1 cellular context compared by ENCODE assay signal in genomic region chr15:51366911-51367310, GRCh38.
TF ChIP-seq lines count a peak whose summit lies in the region.

No MANE protein-coding gene starts in this region.

TF ChIP-seq in H1, 55 proteins besides CTCF, POLR2A, EP300 and RAD21 (continued from another document):
- TF ChIP-seq CHD7 (IDR thresholded peaks at IDR 0.05; ENCODE audit: insufficient replicate concordance, low read length) (no peak), SP4 (IDR thresholded peaks at IDR 0.05; ENCODE audit: low read length) (no peak)
